24 cellular contexts compared by ENCODE assay signal in the genomic region with DNA sequence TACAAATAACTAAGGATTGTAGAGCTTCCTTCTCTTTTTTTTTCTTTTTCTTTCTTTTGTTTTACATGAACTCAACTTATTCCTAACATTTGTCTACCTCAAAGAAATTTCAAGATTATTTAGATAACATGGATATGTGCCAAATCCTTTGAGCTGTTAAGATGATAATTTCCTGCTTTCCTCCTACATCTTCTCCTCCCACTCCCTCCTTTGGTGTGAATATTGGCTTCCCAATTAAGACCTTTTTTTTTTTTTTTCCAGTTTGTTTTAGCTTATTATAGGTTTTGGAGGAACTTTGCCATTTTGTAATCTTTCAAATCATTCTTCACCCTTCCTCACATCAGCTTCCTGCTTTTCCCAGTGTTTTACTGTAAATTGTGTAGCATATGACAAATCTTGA. TPM values are rescaled to one million over a fixed set of nuclear protein-coding genes. Genes with fewer than 3 reads are reported as not detected.
"Had no signal": no experiment of that assay in that cellular context is flagged by ENCODE, and none has a peak within 500 bp of the region (broad histone marks: within the 10 kb centered on the region; RNA-seq: fewer than 3 reads in every experiment).

No MANE protein-coding gene starts in this region.

- H3K9me3 Mint-ChIP-seq: endodermal cell; naive thymus-derived CD4-positive, alpha-beta T cell had no signal

- H3K27ac Mint-ChIP-seq: endodermal cell had no signal

- H3K27ac ChIP-seq: colonic mucosa, heart right ventricle, neutrophil, psoas muscle, suprapubic skin, tibial artery, upper lobe of left lung, uterus had no signal

- DNase-seq: colonic mucosa; effector CD4-positive, alpha-beta T cell; endodermal cell; heart right ventricle; hypothalamus; kidney glomerular epithelial cell; mesendoderm; naive thymus-derived CD4-positive, alpha-beta T cell; psoas muscle; stimulated activated naive CD8-positive, alpha-beta T cell treated with anti-CD3 and anti-CD28 coated beads, Interleukin-15, Interleukin-2, amounts not matched to agents 100 U/mL and 50 U/mL, for 24 hours; tibial artery; upper lobe of left lung; uterus had no signal

- H3K27me3 ChIP-seq: colonic mucosa, heart right ventricle, neutrophil, suprapubic skin, tibial artery, upper lobe of left lung, uterus had no signal

- H3K9me3 ChIP-seq: colonic mucosa, heart right ventricle, neutrophil, psoas muscle, suprapubic skin, tibial artery, upper lobe of left lung, uterus had no signal

- H3K36me3 ChIP-seq: colonic mucosa, suprapubic skin, uterus had no signal

- ATAC-seq: esophagus mucosa; heart right ventricle; naive thymus-derived CD4-positive, alpha-beta T cell; psoas muscle; sciatic nerve; stimulated activated naive CD8-positive, alpha-beta T cell treated with anti-CD3 and anti-CD28 coated beads, Interleukin-15, Interleukin-2, amounts not matched to agents 100 U/mL and 50 U/mL, for 24 hours had no signal

- H3K27me3 Mint-ChIP-seq: naive thymus-derived CD4-positive, alpha-beta T cell had no signal

- H3K4me3 ChIP-seq: colonic mucosa, heart right ventricle, psoas muscle, suprapubic skin, tibial artery, upper lobe of left lung, uterus had no signal

- H3K4me3 Mint-ChIP-seq: endodermal cell; naive thymus-derived CD4-positive, alpha-beta T cell had no signal

- H3K4me1 ChIP-seq: colonic mucosa, psoas muscle, tibial artery, upper lobe of left lung, uterus had no signal

RNA-seq across cellular contexts. Expression of a gene that starts 58.2 kb away (rescaled TPM):
- total RNA-seq: colonic mucosa; dermis microvascular lymphatic vessel endothelial cell; endodermal cell; esophagus mucosa; fibroblast of lung; frontal cortex; heart right ventricle; liver; lung microvascular endothelial cell; mononuclear cell; naive thymus-derived CD4-positive, alpha-beta T cell; osteoblast; psoas muscle; sciatic nerve; suprapubic skin had no signal
